In genomic region chr22:37818397-37819099, GRCh38 we compare ENCODE assay signal across 1 cellular context.
TF ChIP-seq lines count a peak whose summit lies in the region.

No MANE protein-coding gene starts in this region.

TF ChIP-seq in HepG2, 621 proteins besides CTCF, POLR2A, EP300 and RAD21:
- TF ChIP-seq ZNF646 (CRISPR knock-in tag; IDR thresholded peaks at IDR 0.05) (0 out of 2 replicates have a peak, but pooled peaks have one; percentile 3), ZNF3 (CRISPR knock-in tag; IDR thresholded peaks at IDR 0.05) (no peak), RBFOX2 (IDR thresholded peaks at IDR 0.05; ENCODE audit: low read depth, low read length) (peak; percentile 54), U2AF1 (optimal IDR thresholded peaks at IDR 0.05; ENCODE audit: low read depth, low read length) (no peak), FOXM1 (CRISPR knock-in tag; IDR thresholded peaks at IDR 0.05) (no peak), ZBTB38 (CRISPR knock-in tag; IDR thresholded peaks at IDR 0.05) (peak; percentile 85), NFE2 (CRISPR knock-in tag; IDR thresholded peaks at IDR 0.05) (no peak), EEA1 (CRISPR knock-in tag; IDR thresholded peaks at IDR 0.05; ENCODE audit: borderline replicate concordance) (0 out of 2 replicates have a peak, but pooled peaks have one; percentile 13), PHF8 (CRISPR knock-in tag; IDR thresholded peaks at IDR 0.05) (no peak), ZNF326 (CRISPR knock-in tag; IDR thresholded peaks at IDR 0.05; ENCODE audit: borderline replicate concordance) (peak; percentile 20; the same call in 1 of the 2 replicates), HOXA3 (CRISPR knock-in tag; IDR thresholded peaks at IDR 0.05) (peak; percentile 49), RELA (CRISPR knock-in tag; IDR thresholded peaks at IDR 0.05) (no peak), AGO1 (IDR thresholded peaks at IDR 0.05; ENCODE audit: low read depth, low read length, poor library complexity, severe bottlenecking) (peak; percentile 68), SYNCRIP (IDR thresholded peaks at IDR 0.05; ENCODE audit: insufficient read depth, low read depth, low read length) (no peak), AGO2 (optimal IDR thresholded peaks at IDR 0.05; ENCODE audit: low read depth, low read length) (peak; percentile 95)
- TF ChIP-seq, protein P1, sequence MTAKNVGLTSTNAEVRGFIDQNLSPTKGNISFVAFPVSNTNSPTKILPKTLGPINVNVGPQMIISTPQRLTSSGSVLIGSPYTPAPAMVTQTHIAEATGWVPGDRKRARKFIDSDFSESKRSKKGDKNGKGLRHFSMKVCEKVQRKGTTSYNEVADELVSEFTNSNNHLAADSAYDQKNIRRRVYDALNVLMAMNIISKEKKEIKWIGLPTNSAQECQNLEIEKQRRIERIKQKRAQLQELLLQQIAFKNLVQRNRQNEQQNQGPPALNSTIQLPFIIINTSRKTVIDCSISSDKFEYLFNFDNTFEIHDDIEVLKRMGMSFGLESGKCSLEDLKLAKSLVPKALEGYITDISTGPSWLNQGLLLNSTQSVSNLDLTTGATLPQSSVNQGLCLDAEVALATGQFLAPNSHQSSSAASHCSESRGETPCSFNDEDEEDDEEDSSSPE (CRISPR knock-in tag; IDR thresholded peaks at IDR 0.05): no peak
- TF ChIP-seq, protein P2, sequence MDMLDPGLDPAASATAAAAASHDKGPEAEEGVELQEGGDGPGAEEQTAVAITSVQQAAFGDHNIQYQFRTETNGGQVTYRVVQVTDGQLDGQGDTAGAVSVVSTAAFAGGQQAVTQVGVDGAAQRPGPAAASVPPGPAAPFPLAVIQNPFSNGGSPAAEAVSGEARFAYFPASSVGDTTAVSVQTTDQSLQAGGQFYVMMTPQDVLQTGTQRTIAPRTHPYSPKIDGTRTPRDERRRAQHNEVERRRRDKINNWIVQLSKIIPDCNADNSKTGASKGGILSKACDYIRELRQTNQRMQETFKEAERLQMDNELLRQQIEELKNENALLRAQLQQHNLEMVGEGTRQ (IDR thresholded peaks at IDR 0.05; ENCODE audit: low read depth, low read length): no peak
- TF ChIP-seq, protein P2 (CRISPR knock-in tag; IDR thresholded peaks at IDR 0.05; ENCODE audit: borderline replicate concordance): no peak
